In the genomic region with DNA sequence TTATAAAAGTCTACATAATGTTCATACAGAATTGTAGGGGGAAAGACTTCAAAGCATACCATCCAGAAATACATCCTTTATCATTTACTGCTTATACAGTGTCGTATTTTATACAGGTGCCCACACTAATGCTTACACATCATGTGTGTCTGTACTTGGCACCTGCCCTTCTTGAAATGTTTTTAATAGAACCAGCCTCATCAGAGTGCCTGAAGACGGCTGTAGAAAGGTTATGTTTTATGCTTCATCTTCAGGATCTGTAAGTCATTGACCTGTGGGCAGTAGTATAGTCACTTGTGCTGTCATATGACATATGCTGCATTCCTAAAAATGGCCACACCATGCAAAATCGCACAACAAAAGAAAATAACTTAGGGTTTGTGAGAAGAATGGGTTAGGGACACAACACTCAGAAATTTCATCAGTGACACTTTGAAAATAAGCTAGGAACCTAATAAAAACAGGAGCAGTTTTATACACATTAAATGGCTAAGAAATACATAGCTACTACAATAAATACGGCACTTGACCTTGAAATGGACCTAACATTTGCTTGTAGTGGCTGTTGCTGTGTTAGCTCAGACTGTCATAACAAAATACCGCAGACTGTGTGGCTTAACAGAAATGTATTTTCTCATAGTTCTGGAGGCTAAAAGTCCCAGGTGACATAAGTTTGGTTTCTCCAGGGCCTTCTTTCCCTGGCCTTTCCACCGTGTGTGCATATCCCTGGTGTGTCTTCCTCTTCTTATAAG, we compare ENCODE assay signal across 29 cellular contexts.
DNase-seq lines count a peak whose midpoint lies in the region; ATAC-seq, FAIRE-seq and TF ChIP-seq lines count a peak whose summit lies in the region.
"Had no signal": no experiment of that assay in that cellular context is flagged by ENCODE, and none has a peak within 500 bp of the region (broad histone marks: within the 10 kb centered on the region; RNA-seq: fewer than 3 reads in every experiment).

No MANE protein-coding gene starts in this region.

- intact Hi-C loops in left cardiac atrium (cut with DNase I), result no loop called here
- intact Hi-C loops in pancreas (cut with DNase I), result no loop called here
- intact Hi-C loops in uterus (cut with DNase I; ENCODE audit: low total_unique reads), result no loop called here

- no peak for FAIRE-seq in pancreas (lab: Jason Lieb, UNC)
- FAIRE-seq: GM12892, kidney had no signal

- WGBS in pancreas, 2 donors, result 57 to 59% methylated on average over 6 of the region's 6 CpGs

- H3K36me3 ChIP-seq in pancreas (no peaks in the 10 kb centered on the region), uterus (no peaks in the 10 kb centered on the region)
- H3K36me3 ChIP-seq: breast epithelium, esophagus squamous epithelium had no signal

- H3K4me3 ChIP-seq in choroid plexus epithelial cell (ENCODE audit: low read depth, low read length) (no peak overlapping the region), pancreas (no peak overlapping the region), uterus (no peak overlapping the region)
- H3K4me3 ChIP-seq: breast epithelium, esophagus squamous epithelium, GM23248, PC-9, skin epidermis had no signal

- peak; percentile 23 to 47 for ATAC-seq in left cardiac atrium
- ATAC-seq in pancreas, result peak; percentile 72 to 94 (median 88)
- ATAC-seq in GM18867 (IDR thresholded peaks at IDR 0.05; ENCODE audit: unreplicated experiment), result no peak
- ATAC-seq: activated naive CD8-positive, alpha-beta T cell treated with anti-CD3 and anti-CD28 coated beads, Interleukin-2, amount 50 U/mL, for 24 hours had no signal

- DNase-seq in LHCN-M2 (ENCODE audit: low read depth) (peak; percentile 70), choroid plexus epithelial cell (ENCODE audit: low read depth) (peak; percentile 89), left cardiac atrium (no peak), pancreas (no peak), dermis blood vessel endothelial cell (no peak), NCI-H128 (lab: John Stamatoyannopoulos, UW; ENCODE audit: unreplicated experiment) (no peak), uterus (no peak)
- DNase-seq: activated CD4-positive, alpha-beta T cell treated with anti-CD3 and anti-CD28 coated beads for 4 hours; activated CD8-positive, alpha-beta memory T cell treated with anti-CD3 and anti-CD28 coated beads for 24 hours; activated naive CD8-positive, alpha-beta T cell treated with anti-CD3 and anti-CD28 coated beads, Interleukin-2, amount 50 U/mL, for 24 hours; activated T-cell treated with anti-CD3 and anti-CD28 coated beads, Interleukin-2, amount 50 U/mL, for 24 hours; CD8-positive, alpha-beta memory T cell; cortex of kidney; DMS153; endodermal cell; esophagus squamous epithelium; GM23248; Kasumi-1; kidney; mammary epithelial cell; MV-4-11; NK-92 treated with Interleukin-12 subunit alpha and Interleukin-12 subunit beta, amount 100 ng/mL, for 24 hours; PC-9; posterior cingulate gyrus; SHP77 had no signal

- H3K4me1 ChIP-seq in pancreas (no peaks in the 10 kb centered on the region), uterus (peaks cover 0 to 8% of the 10 kb centered on the region in 2 donors)
- H3K4me1 ChIP-seq: breast epithelium had no signal

- no peak for TF ChIP-seq POLR2A in uterus (IDR thresholded peaks at IDR 0.05)

- H3K27ac ChIP-seq in pancreas (no peak overlapping the region), uterus (no peak overlapping the region)
- H3K27ac ChIP-seq: breast epithelium, esophagus squamous epithelium, GM23248, PC-9, skin epidermis had no signal

- H3K9me3 ChIP-seq in pancreas, result no peaks in the 10 kb centered on the region
- H3K9me3 ChIP-seq in uterus, result no peaks in the 10 kb centered on the region
- H3K9me3 ChIP-seq: breast epithelium, esophagus squamous epithelium had no signal

- TF ChIP-seq CTCF in choroid plexus epithelial cell (conservative IDR thresholded peaks at IDR 0.05; ENCODE audit: low read depth, low read length), result no peak
- no peak for TF ChIP-seq CTCF in pancreas (IDR thresholded peaks at IDR 0.05)
- no peak for TF ChIP-seq CTCF in uterus (IDR thresholded peaks at IDR 0.05)

- H3K27me3 ChIP-seq in pancreas (no peaks in the 10 kb centered on the region), uterus (no peaks in the 10 kb centered on the region)
- H3K27me3 ChIP-seq: breast epithelium, esophagus squamous epithelium had no signal

Comparison
In these comparisons a context has a peak if more than half of its experiments do, and no peak if none do; other contexts are left out.
1. DNase-seq: peak in LHCN-M2 (single experiment) and choroid plexus epithelial cell (single experiment); none in left cardiac atrium (single experiment), pancreas (0 of 6), dermis blood vessel endothelial cell (single experiment), NCI-H128 (single experiment) and uterus (0 of 2).